In genomic region chr11:69854719-69855118, GRCh38 we compare ENCODE assay signal across 21 cellular contexts. TPM values are rescaled to one million over a fixed set of nuclear protein-coding genes. Genes with fewer than 3 reads are reported as not detected.
A peak's percentile ranks its signal among the peaks of the same experiment; 100 is the strongest.
DNase-seq lines count a peak whose midpoint lies in the region; ATAC-seq and TF ChIP-seq lines count a peak whose summit lies in the region.
"Had no signal": no experiment of that assay in that cellular context is flagged by ENCODE, and none has a peak within 500 bp of the region (broad histone marks: within the 10 kb centered on the region; RNA-seq: fewer than 3 reads in every experiment).

No MANE protein-coding gene starts in this region.

- H3K9me3 ChIP-seq in breast epithelium (peaks cover 0 to 17% of the 10 kb centered on the region in 2 donors), body of pancreas (peaks cover 0 to 4% (median 0%) of the 10 kb centered on the region in 3 donors)
- H3K9me3 ChIP-seq: lower lobe of right lung, upper lobe of right lung had no signal

- intact Hi-C loops in MCF 10A (cut with micrococcal nuclease), result no loop called here
- intact Hi-C loops in breast epithelium (cut with DNase I; ENCODE audit: low total_unique reads), result no loop called here
- intact Hi-C loops in body of pancreas (cut with DNase I), result no loop called here

- TF ChIP-seq CTCF in MCF 10A (IDR thresholded peaks at IDR 0.05; ENCODE audit: unreplicated experiment) (no peak), breast epithelium (IDR thresholded peaks at IDR 0.05) (no peak), RWPE1 (conservative IDR thresholded peaks at IDR 0.05; ENCODE audit: low read depth) (no peak), body of pancreas (IDR thresholded peaks at IDR 0.05) (no peak)

- H3K4me1 ChIP-seq in breast epithelium (no peaks in the 10 kb centered on the region), body of pancreas (no peaks in the 10 kb centered on the region)
- H3K4me1 ChIP-seq: lower lobe of right lung, upper lobe of right lung had no signal

- CTCF ChIA-PET in MCF 10A (lab: Yijun Ruan, JAX) (no interaction called here), RWPE1 (lab: Yijun Ruan, JAX) (interaction anchor here (0.7 kb wide), 1 partner anchor 94 kb away, joined by 4 read pairs; no protein-coding TSS in a partner anchor)

- BruUV-seq in MCF 10A (replicated peaks; lab: Mats Ljungman, UMichigan), result no TSS peak

- no peaks in the 10 kb centered on the region for H3K4me1 Mint-ChIP-seq in MCF 10A (ENCODE audit: insufficient read depth, unreplicated experiment)
- H3K4me1 Mint-ChIP-seq: activated naive CD4-positive, alpha-beta T cell treated with anti-CD3 and anti-CD28 coated beads, Interleukin-2, amount 50 U/mL, for 24 hours; central memory CD8-positive, alpha-beta T cell; nephron had no signal

- H3K9me3 Mint-ChIP-seq in MCF 10A (ENCODE audit: unreplicated experiment), result no peaks in the 10 kb centered on the region
- H3K9me3 Mint-ChIP-seq: activated naive CD4-positive, alpha-beta T cell treated with anti-CD3 and anti-CD28 coated beads, Interleukin-2, amount 50 U/mL, for 24 hours; central memory CD8-positive, alpha-beta T cell had no signal

- H3K27ac Mint-ChIP-seq in MCF 10A (ENCODE audit: low read depth, unreplicated experiment), result no peak overlapping the region
- H3K27ac Mint-ChIP-seq: activated naive CD4-positive, alpha-beta T cell treated with anti-CD3 and anti-CD28 coated beads, Interleukin-2, amount 50 U/mL, for 24 hours; nephron had no signal

- H3K36me3 Mint-ChIP-seq in MCF 10A (ENCODE audit: insufficient read depth, unreplicated experiment), result no peaks in the 10 kb centered on the region
- H3K36me3 Mint-ChIP-seq: activated naive CD4-positive, alpha-beta T cell treated with anti-CD3 and anti-CD28 coated beads, Interleukin-2, amount 50 U/mL, for 24 hours had no signal

- no peaks in the 10 kb centered on the region for H3K36me3 ChIP-seq in breast epithelium
- no peaks in the 10 kb centered on the region for H3K36me3 ChIP-seq in body of pancreas (replicated peaks in 1 of 2; ENCODE audit: insufficient read depth in 1 of 2, low read depth in 2 of 2)
- H3K36me3 ChIP-seq: lower lobe of right lung, upper lobe of right lung had no signal

- WGBS in body of pancreas, 2 donors, result 65 to 87% methylated on average over 2 of the region's 2 CpGs

- ATAC-seq in body of pancreas (no peak), HG02623 (IDR thresholded peaks at IDR 0.05; ENCODE audit: unreplicated experiment) (no peak)
- ATAC-seq: lower lobe of right lung, sciatic nerve, upper lobe of right lung had no signal

- peaks cover 44% of the 10 kb centered on the region for H3K27me3 Mint-ChIP-seq in MCF 10A (ENCODE audit: insufficient read depth, unreplicated experiment)

- TF ChIP-seq POLR2A in breast epithelium (IDR thresholded peaks at IDR 0.05) (no peak), body of pancreas (IDR thresholded peaks at IDR 0.05) (no peak)

- H3K4me3 ChIP-seq in breast epithelium, result no peak overlapping the region
- H3K4me3 ChIP-seq in body of pancreas, result no peak overlapping the region
- H3K4me3 ChIP-seq: lower lobe of right lung, upper lobe of right lung had no signal

- peak; percentile 35 for DNase-seq in MCF 10A (ENCODE audit: unreplicated experiment)
- no peak for DNase-seq in breast epithelium (ENCODE audit: low spot score in 2 of 2)
- DNase-seq in RWPE1 (ENCODE audit: low spot score), result peak; percentile 73
- peak; percentile 10 for DNase-seq in fibroblast of peridontal ligament (ENCODE audit: extremely low read depth)
- no peak for DNase-seq in SHP77 treated with DMSO at 0.1 percent for 48 hours (lab: John Stamatoyannopoulos, UW)
- no peak for DNase-seq in body of pancreas
- DNase-seq in cortex of kidney (lab: John Stamatoyannopoulos, UW), result no peak
- DNase-seq: activated CD8-positive, alpha-beta memory T cell treated with anti-CD3 and anti-CD28 coated beads, Interleukin-2, amount 50 U/mL, for 4 hours; NCI-H146; NCI-H510A treated with DMSO at 0.1 percent for 48 hours; stimulated activated CD4-positive, alpha-beta T cell treated with anti-CD3 and anti-CD28 coated beads, Interleukin-4, amount 100 ng/mL, for 24 hours; T-helper 1 cell; upper lobe of right lung had no signal

- POLR2A ChIA-PET in MCF 10A (lab: Yijun Ruan, JAX) (interaction anchor here (0.6 kb wide), 1 partner anchor 129 kb away, joined by 3 read pairs; no protein-coding TSS in a partner anchor), RWPE1 (lab: Yijun Ruan, JAX; ENCODE audit: low non-redundant PET) (no interaction called here)

- H3K27me3 ChIP-seq in breast epithelium (peaks cover 0 to 20% of the 10 kb centered on the region in 2 donors), body of pancreas (no peaks in the 10 kb centered on the region)

- H3K4me3 Mint-ChIP-seq in MCF 10A (ENCODE audit: unreplicated experiment), result no peak overlapping the region
- H3K4me3 Mint-ChIP-seq: activated naive CD4-positive, alpha-beta T cell treated with anti-CD3 and anti-CD28 coated beads, Interleukin-2, amount 50 U/mL, for 24 hours; central memory CD8-positive, alpha-beta T cell; nephron had no signal

- H3K27ac ChIP-seq in breast epithelium (no peak overlapping the region), RWPE1 (no peak overlapping the region), body of pancreas (no peak overlapping the region)
- H3K27ac ChIP-seq: KMS-11, lower lobe of right lung, upper lobe of right lung had no signal

RNA-seq across cellular contexts. Expression of gene FGF3, which starts 35.5 kb away (rescaled TPM):
- total RNA-seq in MCF 10A (2022) (not detected in 2 replicates), breast epithelium (not detected), body of pancreas (not detected)
- total RNA-seq: lower lobe of right lung, OCI-LY7, sciatic nerve, upper lobe of right lung had no signal

Comparison
In these comparisons a context has a peak if more than half of its experiments do, and no peak if none do; other contexts are left out.
1. DNase-seq: peak in MCF 10A (single experiment), RWPE1 (single experiment) and fibroblast of peridontal ligament (single experiment); none in breast epithelium (0 of 2), SHP77 treated with DMSO at 0.1 percent for 48 hours (single experiment), body of pancreas (0 of 4) and cortex of kidney (single experiment).